Comparison of ENCODE assay signal across 9 cellular contexts in genomic region chr15:75349851-75350588, GRCh38. TPM values are rescaled to one million over a fixed set of nuclear protein-coding genes. Genes with fewer than 3 reads are reported as not detected.
DNase-seq lines count a peak whose midpoint lies in the region; ATAC-seq and TF ChIP-seq lines count a peak whose summit lies in the region.
"Had no signal": no experiment of that assay in that cellular context is flagged by ENCODE, and none has a peak within 500 bp of the region (broad histone marks: within the 10 kb centered on the region; RNA-seq: fewer than 3 reads in every experiment).

No MANE protein-coding gene starts in this region.

- no peak overlapping the region for H3K4me3 ChIP-seq in Caco-2 (ENCODE audit: low read depth, low read length)
- no peak overlapping the region for H3K4me3 ChIP-seq in sigmoid colon

- no peaks in the 10 kb centered on the region for H3K9me3 Mint-ChIP-seq in activated T-cell treated with anti-CD3 and anti-CD28 coated beads, Interleukin-2, amount 50 U/mL, for 24 hours
- H3K9me3 Mint-ChIP-seq in neural crest cell (no peaks in the 10 kb centered on the region), Caco-2 (ENCODE audit: unreplicated experiment) (no peaks in the 10 kb centered on the region)

- peaks cover 5% of the 10 kb centered on the region; the same call in 1 of the 2 replicates for H3K4me1 ChIP-seq in Caco-2
- peaks cover 0 to 24% (median 19%) of the 10 kb centered on the region in 4 donors for H3K4me1 ChIP-seq in sigmoid colon

- POLR2A ChIA-PET in Caco-2 (lab: Charles Lee): no interaction called here

- H3K27me3 ChIP-seq in Caco-2 (replicated peaks; ENCODE audit: control insufficient read depth, insufficient read depth, low read length) (no peaks in the 10 kb centered on the region), sigmoid colon (no peaks in the 10 kb centered on the region)
- H3K27me3 ChIP-seq: dorsolateral prefrontal cortex had no signal

- H3K27me3 Mint-ChIP-seq in activated T-cell treated with anti-CD3 and anti-CD28 coated beads, Interleukin-2, amount 50 U/mL, for 24 hours: peaks cover 8% of the 10 kb centered on the region
- peaks cover 26% of the 10 kb centered on the region for H3K27me3 Mint-ChIP-seq in neural crest cell (ENCODE audit: low read depth)
- H3K27me3 Mint-ChIP-seq in Caco-2 (ENCODE audit: insufficient read depth, unreplicated experiment): peaks cover 4% of the 10 kb centered on the region

- in situ Hi-C loops in GM13976 (cut with MboI; ENCODE audit: low sequenced_read_pairs, unreplicated experiment): loop anchor here (25.0 kb wide), 1 partner anchor 287 kb away; the partner anchor contains the start of genes IMP3, SNUPN and SNX33

- peak overlapping the region; percentile 50 for H3K4me3 Mint-ChIP-seq in activated T-cell treated with anti-CD3 and anti-CD28 coated beads, Interleukin-2, amount 50 U/mL, for 24 hours
- peak overlapping the region; percentile 75 for H3K4me3 Mint-ChIP-seq in neural crest cell
- H3K4me3 Mint-ChIP-seq in Caco-2 (ENCODE audit: unreplicated experiment): no peak overlapping the region

- intact Hi-C loops in Caco-2 (cut with micrococcal nuclease; ENCODE audit: unreplicated experiment): no loop called here
- intact Hi-C loops in sigmoid colon (cut with DNase I): no loop called here

- H3K4me1 Mint-ChIP-seq in activated T-cell treated with anti-CD3 and anti-CD28 coated beads, Interleukin-2, amount 50 U/mL, for 24 hours (ENCODE audit: low read depth): peaks cover 38% of the 10 kb centered on the region
- H3K4me1 Mint-ChIP-seq in neural crest cell: peaks cover 11% of the 10 kb centered on the region
- H3K4me1 Mint-ChIP-seq in Caco-2 (ENCODE audit: low read depth, unreplicated experiment): no peaks in the 10 kb centered on the region

- 61 to 84% methylated on average over 9 of the region's 9 CpGs for WGBS in sigmoid colon, 2 donors

- H3K27ac ChIP-seq in sigmoid colon: no peak overlapping the region

- TF ChIP-seq EP300 in sigmoid colon (IDR thresholded peaks at IDR 0.05): no peak

- TF ChIP-seq POLR2A in sigmoid colon (IDR thresholded peaks at IDR 0.05): no peak

- CTCF ChIA-PET in Caco-2 (lab: Charles Lee): no interaction called here

- DNase-seq in GM13976 (ENCODE audit: low spot score) (peak; percentile 73), NK-92 (lab: John Stamatoyannopoulos, UW; ENCODE audit: unreplicated experiment) (peak; percentile 63), neural crest cell (ENCODE audit: low read depth, low spot score) (no peak), SK-N-DZ (ENCODE audit: low spot score) (no peak), Caco-2 (no peak), sigmoid colon (no peak)
- DNase-seq in activated T-cell treated with anti-CD3 and anti-CD28 coated beads, Interleukin-2, amount 50 U/mL, for 24 hours: peak; percentile 76

- no TSS peak for BruUV-seq in Caco-2 (replicated peaks; lab: Mats Ljungman, UMichigan)

- no peaks in the 10 kb centered on the region for H3K36me3 ChIP-seq in Caco-2 (ENCODE audit: control insufficient read depth, insufficient read depth, low read length)
- peaks cover 0 to 3% (median 0%) of the 10 kb centered on the region in 4 donors for H3K36me3 ChIP-seq in sigmoid colon

- ATAC-seq in GM21528 (IDR thresholded peaks at IDR 0.05; ENCODE audit: low FRiP score, unreplicated experiment): no peak

- peak overlapping the region; percentile 89 for H3K27ac Mint-ChIP-seq in activated T-cell treated with anti-CD3 and anti-CD28 coated beads, Interleukin-2, amount 50 U/mL, for 24 hours
- H3K27ac Mint-ChIP-seq in neural crest cell (ENCODE audit: unreplicated experiment): no peak overlapping the region
- no peak overlapping the region for H3K27ac Mint-ChIP-seq in Caco-2 (ENCODE audit: unreplicated experiment)

- TF ChIP-seq CTCF in GM13976 (IDR thresholded peaks at IDR 0.05; ENCODE audit: borderline replicate concordance, control extremely low read depth, extremely low read depth, insufficient read depth, missing control alignments): no peak
- no peak for TF ChIP-seq CTCF in neural crest cell (conservative IDR thresholded peaks at IDR 0.05)
- TF ChIP-seq CTCF in Caco-2 (IDR thresholded peaks at IDR 0.05; ENCODE audit: insufficient read depth in 1 of 2, low read depth in 1 of 2, low read length in 1 of 2, severe bottlenecking in 1 of 2, unreplicated experiment in 1 of 2): no peak
- no peak for TF ChIP-seq CTCF in sigmoid colon (IDR thresholded peaks at IDR 0.05)

- peaks cover 23% of the 10 kb centered on the region for H3K36me3 Mint-ChIP-seq in activated T-cell treated with anti-CD3 and anti-CD28 coated beads, Interleukin-2, amount 50 U/mL, for 24 hours (ENCODE audit: low read depth)
- no peaks in the 10 kb centered on the region for H3K36me3 Mint-ChIP-seq in neural crest cell (ENCODE audit: low read depth)
- H3K36me3 Mint-ChIP-seq in Caco-2 (ENCODE audit: insufficient read depth, unreplicated experiment): peaks cover 7% of the 10 kb centered on the region

- H3K9me3 ChIP-seq in Caco-2 (no peaks in the 10 kb centered on the region), sigmoid colon (no peaks in the 10 kb centered on the region)

RNA-seq across cellular contexts. Expression of gene NEIL1, which starts 3.2 kb away (rescaled TPM):
- total RNA-seq in neural crest cell: 18.4 and 20.4 TPM in 2 replicates
- polyA plus RNA-seq in SK-N-DZ (2014; cell fraction: cytosol; rRNA removed): 12.6 and 13.9 TPM in 2 replicates
- polyA plus RNA-seq in SK-N-DZ (2014; cell fraction: nucleus; rRNA removed): 141 and 171 TPM in 2 replicates
- total RNA-seq in Caco-2 (2022): 11.3 and 12.3 TPM in 2 replicates
- total RNA-seq in sigmoid colon: 10 to 100 TPM; 17.5 to 51.5 (median 34.9) TPM
- polyA plus RNA-seq in sigmoid colon: 10 to 100 TPM in 1 of 3 donors, 1 to 10 TPM in 2; 5.4 to 31.1 (median 6.5) TPM

RNA-seq across cellular contexts. Expression of gene COMMD4, which starts 14.2 kb away (rescaled TPM):
- 156 and 161 TPM in 2 replicates for total RNA-seq in neural crest cell
- polyA plus RNA-seq in SK-N-DZ (2014; cell fraction: cytosol; rRNA removed): 168 and 267 TPM in 2 replicates
- 439 and 507 TPM in 2 replicates for polyA plus RNA-seq in SK-N-DZ (2014; cell fraction: nucleus; rRNA removed)
- 93.9 and 94.3 TPM in 2 replicates for total RNA-seq in Caco-2 (2022)
- 10 to 100 TPM; 37.8 to 54.3 (median 49.3) TPM for total RNA-seq in sigmoid colon
- 100 to 1,000 TPM in 1 of 3 donors, 10 to 100 TPM in 2; 87.9 to 115 (median 98.5) TPM for polyA plus RNA-seq in sigmoid colon

RNA-seq across cellular contexts. Expression of gene MAN2C1, which starts 18.4 kb away (rescaled TPM):
- total RNA-seq in neural crest cell (209 and 222 TPM in 2 replicates), Caco-2 (2022) (131 and 140 TPM in 2 replicates), sigmoid colon (100 to 1,000 TPM in 3 of 4 donors, 10 to 100 TPM in 1; 94.2 to 221 (median 132) TPM)
- 56.0 and 69.5 TPM in 2 replicates for polyA plus RNA-seq in SK-N-DZ (2014; cell fraction: cytosol; rRNA removed)
- polyA plus RNA-seq in SK-N-DZ (2014; cell fraction: nucleus; rRNA removed): 1,321 and 1,453 TPM in 2 replicates
- 100 to 1,000 TPM in 1 of 3 donors, 10 to 100 TPM in 2; 18.0 to 146 (median 22.0) TPM for polyA plus RNA-seq in sigmoid colon

Comparison
In these comparisons a context has a peak if more than half of its experiments do, and no peak if none do; other contexts are left out.
1. DNase-seq: peak in GM13976 (single experiment), NK-92 (single experiment) and activated T-cell treated with anti-CD3 and anti-CD28 coated beads, Interleukin-2, amount 50 U/mL, for 24 hours (single experiment); none in neural crest cell (single experiment), SK-N-DZ (single experiment), Caco-2 (0 of 2) and sigmoid colon (single experiment).